ENCODE assay signal across 27 cellular contexts in the genomic region with DNA sequence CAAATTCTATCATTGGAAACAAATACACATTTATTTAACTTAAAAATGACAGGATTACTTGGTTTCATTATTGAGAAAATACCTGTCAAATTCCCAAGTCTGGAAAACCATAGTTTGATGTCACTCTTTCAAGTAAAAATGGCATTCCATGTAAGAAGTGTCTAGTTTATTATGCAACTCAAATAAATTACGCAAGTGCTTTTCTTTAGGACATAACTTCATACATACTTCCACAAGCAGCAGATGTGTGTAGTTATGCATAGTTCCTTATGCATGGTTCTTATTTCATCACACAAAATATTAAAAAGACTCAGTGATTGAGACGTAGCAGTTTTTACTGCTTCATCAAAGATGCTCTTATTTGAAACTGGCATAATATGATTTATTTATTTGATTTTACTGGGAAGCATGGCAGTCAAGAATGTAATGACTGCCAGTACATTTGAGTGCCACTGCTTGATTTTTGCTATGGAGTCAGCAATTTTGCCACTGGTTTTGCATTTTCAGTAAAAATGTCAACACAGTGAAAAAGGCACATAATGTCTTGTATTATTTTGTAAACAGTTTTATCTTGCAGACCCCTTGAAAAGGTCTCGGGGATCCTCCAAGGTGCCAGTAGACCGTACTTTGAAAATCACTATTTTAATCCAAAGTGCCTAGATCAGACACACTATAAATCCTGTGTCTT.
A peak's percentile ranks its signal among the peaks of the same experiment; 100 is the strongest.
DNase-seq lines count a peak whose midpoint lies in the region; ATAC-seq, FAIRE-seq and TF ChIP-seq lines count a peak whose summit lies in the region.
"Had no signal": no experiment of that assay in that cellular context is flagged by ENCODE, and none has a peak within 500 bp of the region (broad histone marks: within the 10 kb centered on the region; RNA-seq: fewer than 3 reads in every experiment).

No MANE protein-coding gene starts in this region.

- no CpG with 5 or more reads among the region's 4 CpGs for WGBS in IMR-90 (ENCODE audit: extremely low coverage in 2 of 2, insufficient read length in 1 of 2), 2 experiments
- WGBS in K562 (ENCODE audit: insufficient coverage, low coverage, missing lambda C conversion rate) = 90% methylated on average over 4 of the region's 4 CpGs

- no peak for FAIRE-seq in K562 (lab: Jason Lieb, UNC)
- FAIRE-seq in H54 (lab: Jason Lieb, UNC) = no peak

- H3K79me2 ChIP-seq in K562 (ENCODE audit: control insufficient read depth, insufficient read depth, low read length) = peaks cover 7% of the 10 kb centered on the region

- DNase-seq in CD1c-positive myeloid dendritic cell (ENCODE audit: extremely low spot score) (peak; percentile 23), IMR-90 (peak; percentile 15), K562 (ENCODE audit: extremely low read depth in 1 of 4, low spot score in 3 of 4) (no peak), iris pigment epithelial cell (ENCODE audit: low read depth) (peak; percentile 61), NCI-H2107 (lab: John Stamatoyannopoulos, UW) (no peak), H54 (ENCODE audit: insufficient read length, low spot score) (no peak)
- DNase-seq: activated CD4-positive, alpha-beta T cell treated with anti-CD3 and anti-CD28 coated beads, Interleukin-2, amount 10 ng/mL, durations not matched to agents 7 days and 5 days; activated naive CD4-positive, alpha-beta T cell treated with anti-CD3 and anti-CD28 coated beads, Interleukin-2, amount 50 U/mL, for 16 hours; anterior cingulate cortex; CD8-positive, alpha-beta T cell; DMS153; hippocampal formation; midbrain; naive thymus-derived CD8-positive, alpha-beta T cell; NCI-H1048; NCI-H1694 treated with DMSO at 0.1 percent for 48 hours; NCI-H526 treated with DMSO at 0.1 percent for 48 hours; retina; spleen; stimulated activated CD4-positive, alpha-beta T cell treated with anti-CD3 and anti-CD28 coated beads, Interleukin-4, amount 100 ng/mL, for 1 hour; stimulated activated naive B cell treated with anti-CD40 and anti-IgM and Interleukin-4, amounts not matched to agents 10 μg/mL and 1 μg/mL and 100 μg/mL, for 72 hours; uterus had no signal

- POLR2A ChIA-PET in IMR-90 (lab: Charles Lee; ENCODE audit: unreplicated experiment) = no interaction called here
- POLR2A ChIA-PET in K562 (lab: Yijun Ruan, JAX) = no interaction called here

- H4K5ac ChIP-seq in IMR-90 (ENCODE audit: low read depth, low read length) = no peak overlapping the region

- H4K91ac ChIP-seq in IMR-90 (ENCODE audit: insufficient read depth, low read depth, low read length) = no peak overlapping the region

- no peak overlapping the region for H3K18ac ChIP-seq in IMR-90 (ENCODE audit: low read depth, low read length)

- intact Hi-C loops in IMR-90 (cut with micrococcal nuclease) = no loop called here
- intact Hi-C loops in K562 (cut with micrococcal nuclease) = no loop called here

- H2BK15ac ChIP-seq in IMR-90 (ENCODE audit: low read depth, low read length) = no peak overlapping the region

- H2AFZ ChIP-seq in IMR-90 (replicated peaks; ENCODE audit: low read length, poor library complexity) (no peak overlapping the region), K562 (ENCODE audit: low read depth, low read length) (no peak overlapping the region)

- H3K4me1 ChIP-seq in IMR-90 (ENCODE audit: control insufficient read depth, insufficient read depth, low read length) (no peaks in the 10 kb centered on the region), K562 (replicated peaks in 1 of 2; ENCODE audit: control insufficient read depth in 2 of 2, insufficient read depth in 2 of 2, low read length in 2 of 2) (no peaks in the 10 kb centered on the region)
- H3K4me1 ChIP-seq: gastroesophageal sphincter, spleen, suprapubic skin, uterus had no signal

- H3K4me3 ChIP-seq in IMR-90 (ENCODE audit: insufficient read depth, low read depth, low read length) = no peak overlapping the region
- H3K4me3 ChIP-seq in K562 = no peak overlapping the region
- H3K4me3 ChIP-seq: gastroesophageal sphincter, spleen, suprapubic skin, uterus had no signal

- dilution Hi-C loops in IMR-90 (cut with HindIII; ENCODE audit: low sequenced_read_pairs, unreplicated experiment) = no loop called here

- no peak overlapping the region for H3K14ac ChIP-seq in IMR-90 (replicated peaks; ENCODE audit: low read depth, low read length)

- no peak overlapping the region for H2AK5ac ChIP-seq in IMR-90 (ENCODE audit: low read depth, low read length)

- H3K9ac ChIP-seq in IMR-90 (ENCODE audit: low read depth, low read length) (no peak overlapping the region), K562 (ENCODE audit: insufficient read depth in 1 of 2, low read depth in 2 of 2, low read length in 2 of 2) (no peak overlapping the region)
- H3K9ac ChIP-seq: KMS-11 had no signal

- no peak for TF ChIP-seq RAD21 in IMR-90 (IDR thresholded peaks at IDR 0.05; ENCODE audit: low read length)
- no peak for TF ChIP-seq RAD21 in K562 (CRISPR knock-in tag; conservative IDR thresholded peaks at IDR 0.05 in 1 of 2, IDR thresholded peaks at IDR 0.05 in 1 of 2)

- H3K9me1 ChIP-seq in IMR-90 (ENCODE audit: insufficient read depth, low read length) = no peaks in the 10 kb centered on the region
- H3K9me1 ChIP-seq in K562 (ENCODE audit: control insufficient read depth, insufficient read depth, low read length) = no peaks in the 10 kb centered on the region

- H4K20me1 ChIP-seq in IMR-90 (ENCODE audit: insufficient read depth, low read length) (no peaks in the 10 kb centered on the region), K562 (replicated peaks; ENCODE audit: control insufficient read depth, insufficient read depth, low read length) (no peaks in the 10 kb centered on the region)

- TF ChIP-seq POLR2A in IMR-90 (IDR thresholded peaks at IDR 0.05; ENCODE audit: low read depth, low read length) (no peak), K562 (conservative IDR thresholded peaks at IDR 0.05) (no peak), H54 (IDR thresholded peaks at IDR 0.05; ENCODE audit: low read depth, low read length) (no peak)

- H3K27ac ChIP-seq in IMR-90 (ENCODE audit: insufficient read depth, low read length) (no peak overlapping the region), K562 (ENCODE audit: extremely low read depth, low read depth, low read length) (no peak overlapping the region)
- H3K27ac ChIP-seq: gastroesophageal sphincter, KMS-11, RWPE1, spleen, suprapubic skin, uterus had no signal

- no peaks in the 10 kb centered on the region for H3K9me3 ChIP-seq in IMR-90 (ENCODE audit: control insufficient read depth, insufficient read depth, low read length)
- H3K9me3 ChIP-seq in K562 (replicated peaks; ENCODE audit: control insufficient read depth, insufficient read depth, low read depth, low read length) = no peaks in the 10 kb centered on the region
- H3K9me3 ChIP-seq: gastroesophageal sphincter, suprapubic skin, uterus had no signal

- H2BK5ac ChIP-seq in IMR-90 (ENCODE audit: low read depth, low read length, poor library complexity, severe bottlenecking) = no peak overlapping the region

- CTCF ChIA-PET in IMR-90 (lab: Yijun Ruan, JAX) (no interaction called here), K562 (lab: Yijun Ruan, JAX; ENCODE audit: low intra/inter-chr PET ratio) (no interaction called here)

- H3K4me2 ChIP-seq in IMR-90 (ENCODE audit: low read depth, low read length) (no peak overlapping the region), K562 (ENCODE audit: insufficient read depth, low read length) (no peak overlapping the region)
- H3K4me2 ChIP-seq: KMS-11 had no signal

- no peak for TF ChIP-seq EP300 in K562 (IDR thresholded peaks at IDR 0.05; ENCODE audit: low read length)

- H3K36me3 ChIP-seq in IMR-90 (ENCODE audit: control insufficient read depth, insufficient read depth, low read length) (peaks cover 3% of the 10 kb centered on the region; the same call in 1 of the 2 replicates), K562 (ENCODE audit: control insufficient read depth, insufficient read depth, low read length) (peaks cover 52% of the 10 kb centered on the region)
- H3K36me3 ChIP-seq: uterus had no signal

- no peak overlapping the region for H2BK20ac ChIP-seq in IMR-90 (ENCODE audit: low read depth, low read length)

- ATAC-seq in IMR-90 (ENCODE audit: low read depth) (no peak; the same call in 1 of the 2 replicates), K562 (no peak), HG03460 (IDR thresholded peaks at IDR 0.05; ENCODE audit: unreplicated experiment) (no peak)
- ATAC-seq: CD8-positive, alpha-beta T cell; gastroesophageal sphincter; naive thymus-derived CD8-positive, alpha-beta T cell; stimulated activated naive B cell treated with anti-CD40 and anti-IgM and Interleukin-4, amounts not matched to agents 10 μg/mL and 1 μg/mL and 100 μg/mL, for 72 hours had no signal

- TF ChIP-seq CTCF in IMR-90 (conservative IDR thresholded peaks at IDR 0.05; ENCODE audit: low read depth, low read length) = no peak
- no peak for TF ChIP-seq CTCF in K562 (IDR thresholded peaks at IDR 0.05 in 2 of 3, conservative IDR thresholded peaks at IDR 0.05 in 1 of 3; ENCODE audit: insufficient read depth in 2 of 3, low read depth in 1 of 3, low read length in 3 of 3)

- no peak overlapping the region for H3K56ac ChIP-seq in IMR-90 (ENCODE audit: extremely low read depth, insufficient read depth, low read length)

- H2BK120ac ChIP-seq in IMR-90 (ENCODE audit: low read depth, low read length) = no peak overlapping the region

- H3K79me1 ChIP-seq in IMR-90 (ENCODE audit: low read depth in 1 of 2, low read length in 2 of 2) = no peaks in the 10 kb centered on the region

- no peak overlapping the region for H2AK9ac ChIP-seq in IMR-90 (replicated peaks; ENCODE audit: low read depth, low read length, poor library complexity)

- no peak overlapping the region for H3K4ac ChIP-seq in IMR-90 (ENCODE audit: low read depth, low read length)

- H3K27me3 ChIP-seq in IMR-90 (ENCODE audit: control insufficient read depth, insufficient read depth, low read length) = no peaks in the 10 kb centered on the region
- no peaks in the 10 kb centered on the region for H3K27me3 ChIP-seq in K562 (ENCODE audit: control insufficient read depth in 2 of 2, insufficient read depth in 2 of 2, low read length in 2 of 2)
- H3K27me3 ChIP-seq: gastroesophageal sphincter, spleen, suprapubic skin, uterus had no signal

- in situ Hi-C loops in IMR-90 (cut with MboI; ENCODE audit: low sequenced_read_pairs) (no loop called here), K562 (cut with MboI) (no loop called here)

- no TSS peak for BruUV-seq in IMR-90 (replicated peaks; lab: Mats Ljungman, UMichigan)
- BruUV-seq in K562 (replicated peaks; lab: Mats Ljungman, UMichigan) = no TSS peak

- no peak overlapping the region for H3K23ac ChIP-seq in IMR-90 (ENCODE audit: low read depth, low read length)

- H4K8ac ChIP-seq in IMR-90 (ENCODE audit: low read depth in 2 of 2, low read length in 2 of 2) = no peak overlapping the region

TF ChIP-seq in IMR-90, 13 proteins besides CTCF, POLR2A, EP300 and RAD21:
- peak; percentile 60 for TF ChIP-seq CEBPB (IDR thresholded peaks at IDR 0.05; ENCODE audit: low read depth, low read length)
- no peak for TF ChIP-seq BHLHE40 (IDR thresholded peaks at IDR 0.05; ENCODE audit: low read depth, low read length)

TF ChIP-seq in K562, 482 proteins besides CTCF, POLR2A, EP300 and RAD21 (continues in another document):
- TF ChIP-seq RBM17 (IDR thresholded peaks at IDR 0.05; ENCODE audit: borderline replicate concordance, low read depth, low read length) = no peak
- no peak for TF ChIP-seq PTTG1 (tag; IDR thresholded peaks at IDR 0.05; ENCODE audit: low read depth)

Comparison
In these comparisons a context has a peak if more than half of its experiments do, and no peak if none do; other contexts are left out.
1. DNase-seq: peak in CD1c-positive myeloid dendritic cell (single experiment), IMR-90 (single experiment) and iris pigment epithelial cell (single experiment); none in K562 (0 of 4), NCI-H2107 (single experiment) and H54 (single experiment).